26 cellular contexts compared by ENCODE assay signal in the genomic region with DNA sequence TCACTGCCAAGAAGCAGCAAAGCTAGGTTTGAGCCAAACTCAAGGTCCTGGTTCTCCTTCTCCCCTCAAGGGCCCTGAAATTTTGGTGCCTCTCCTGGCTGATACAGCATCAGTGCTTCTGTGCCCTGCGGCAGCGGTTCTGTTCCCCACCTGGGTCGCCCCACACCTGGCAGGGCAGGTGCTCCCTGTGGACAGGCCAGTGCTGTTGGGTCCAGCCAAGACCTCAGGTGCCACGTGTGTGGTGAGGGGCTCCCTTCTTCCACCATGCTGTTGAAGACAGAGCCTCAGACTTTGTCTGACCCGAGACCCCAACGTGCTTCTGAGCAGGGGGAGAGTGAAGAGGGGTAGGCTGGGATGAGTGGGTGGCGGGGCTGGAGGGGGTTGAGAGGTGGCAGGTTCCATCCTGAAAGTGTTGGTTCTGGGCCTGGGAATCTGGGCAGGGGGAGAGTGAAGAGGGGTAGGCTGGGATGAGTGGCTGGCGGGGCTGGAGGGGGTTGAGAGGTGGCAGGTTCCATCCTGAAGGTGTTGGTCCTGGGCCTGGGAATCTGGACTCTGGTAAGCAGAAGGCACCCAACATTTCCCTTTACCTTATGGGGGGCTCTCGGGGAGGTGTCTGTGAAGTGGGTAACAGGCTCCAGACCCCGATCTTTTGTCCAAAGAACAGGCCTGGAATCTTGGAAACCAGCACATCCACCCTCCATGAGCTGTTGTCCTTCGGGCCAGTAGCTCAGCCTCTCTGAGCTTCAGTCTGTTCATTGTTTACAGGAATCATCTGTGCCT. TPM values are rescaled to one million over a fixed set of nuclear protein-coding genes. Genes with fewer than 3 reads are reported as not detected.
DNase-seq lines count a peak whose midpoint lies in the region; ATAC-seq, FAIRE-seq and TF ChIP-seq lines count a peak whose summit lies in the region.
"Had no signal": no experiment of that assay in that cellular context is flagged by ENCODE, and none has a peak within 500 bp of the region (broad histone marks: within the 10 kb centered on the region; RNA-seq: fewer than 3 reads in every experiment).

No MANE protein-coding gene starts in this region.

- H2BK5ac ChIP-seq in H1 (ENCODE audit: low read depth, low read length), result peak overlapping the region; percentile 77

- peaks cover 42% of the 10 kb centered on the region for H3F3A ChIP-seq in neural progenitor cell (ENCODE audit: low read depth)

- H3K36me3 ChIP-seq in H1 (ENCODE audit: control insufficient read depth in 2 of 4, insufficient read depth in 4 of 4, low read length in 3 of 4) (peaks cover 3 to 21% (median 7%) of the 10 kb centered on the region in 4 experiments; a peak in 6 of 8 replicates), neural progenitor cell (peaks cover 13% of the 10 kb centered on the region)
- H3K36me3 ChIP-seq: BE2C, MG63, Peyer's patch had no signal

- H3K18ac ChIP-seq in H1 (ENCODE audit: extremely low read depth, low read length), result no peak overlapping the region

- no peak overlapping the region for H3K27ac ChIP-seq in H1 (ENCODE audit: low read depth, low read length)
- H3K27ac ChIP-seq in neural progenitor cell, result no peak overlapping the region
- H3K27ac ChIP-seq: HL-60, Peyer's patch, SK-N-MC had no signal

- H3K9ac ChIP-seq in H1 (replicated peaks in 1 of 4; ENCODE audit: extremely low read depth in 1 of 4, low read depth in 3 of 4, low read length in 3 of 4), result no peak overlapping the region
- H3K9ac ChIP-seq in neural progenitor cell, result no peak overlapping the region

- peak overlapping the region; percentile 25; the same call in 1 of the 2 replicates for H2BK15ac ChIP-seq in H1 (ENCODE audit: low read length)

- peak; percentile 7 to 44 for ATAC-seq in natural killer cell treated with Interleukin-12 subunit alpha and Interleukin-12 subunit beta and Interleukin-15 and Interleukin-18, amount 100 ng/mL, for 72 hours
- ATAC-seq in natural killer cell (no peak), GM21717 (IDR thresholded peaks at IDR 0.05; ENCODE audit: unreplicated experiment) (no peak)

- H3K4me3 Mint-ChIP-seq in natural killer cell treated with Interleukin-12 subunit alpha and Interleukin-12 subunit beta and Interleukin-15 and Interleukin-18, amount 100 ng/mL, for 72 hours, result no peak overlapping the region
- no peak overlapping the region for H3K4me3 Mint-ChIP-seq in natural killer cell
- no peak overlapping the region for H3K4me3 Mint-ChIP-seq in neural progenitor cell
- H3K4me3 Mint-ChIP-seq: CD4-positive, alpha-beta memory T cell had no signal

- H2BK120ac ChIP-seq in H1 (replicated peaks; ENCODE audit: low read depth, low read length), result no peak overlapping the region

- H3K79me2 ChIP-seq in H1 (ENCODE audit: control insufficient read depth in 1 of 2, insufficient read depth in 2 of 2, low read length in 2 of 2) (peaks cover 11 to 58% of the 10 kb centered on the region in 2 experiments), neural progenitor cell (ENCODE audit: low read depth) (peaks cover 70% of the 10 kb centered on the region)

- H3K4me1 Mint-ChIP-seq in natural killer cell treated with Interleukin-12 subunit alpha and Interleukin-12 subunit beta and Interleukin-15 and Interleukin-18, amount 100 ng/mL, for 72 hours (ENCODE audit: low read depth in 2 of 2), result peaks cover 0 to 3% of the 10 kb centered on the region in 2 donors
- H3K4me1 Mint-ChIP-seq in natural killer cell (peaks cover 0 to 9% of the 10 kb centered on the region in 2 donors), neural progenitor cell (peaks cover 22% of the 10 kb centered on the region)

- no peaks in the 10 kb centered on the region; a peak in 1 of 7 replicates for H3K27me3 ChIP-seq in H1 (replicated peaks in 1 of 4; ENCODE audit: control insufficient read depth in 3 of 4, extremely low read depth in 1 of 4, insufficient read depth in 3 of 4, low read length in 3 of 4)
- no peaks in the 10 kb centered on the region for H3K27me3 ChIP-seq in neural progenitor cell

- peak overlapping the region; percentile 7 for H4K91ac ChIP-seq in H1 (replicated peaks; ENCODE audit: insufficient read length, low read length)

- H2AFZ ChIP-seq in H1 (ENCODE audit: low read length) (no peak overlapping the region), neural progenitor cell (replicated peaks) (no peak overlapping the region)

- H3K79me1 ChIP-seq in H1 (ENCODE audit: low read depth, low read length), result peaks cover 10% of the 10 kb centered on the region; the same call in 1 of the 2 replicates

- peaks cover 6 to 23% (median 17%) of the 10 kb centered on the region in 4 experiments for H3K4me1 ChIP-seq in H1 (replicated peaks in 1 of 4; ENCODE audit: control insufficient read depth in 3 of 4, insufficient read depth in 4 of 4, low read length in 3 of 4)
- H3K4me1 ChIP-seq in neural progenitor cell, result peaks cover 10% of the 10 kb centered on the region
- H3K4me1 ChIP-seq: BE2C, Peyer's patch had no signal

- no peak overlapping the region for H4K5ac ChIP-seq in H1 (ENCODE audit: insufficient read length, low read depth, low read length)

- TF ChIP-seq CTCF in natural killer cell (IDR thresholded peaks at IDR 0.05), result no peak
- TF ChIP-seq CTCF in H1 (IDR thresholded peaks at IDR 0.05; ENCODE audit: control extremely low read depth in 1 of 3, insufficient read depth in 1 of 3, low read depth in 1 of 3, low read length in 3 of 3), result no peak
- TF ChIP-seq CTCF in neural progenitor cell (IDR thresholded peaks at IDR 0.05), result no peak

- TF ChIP-seq EP300 in H1 (IDR thresholded peaks at IDR 0.05; ENCODE audit: borderline replicate concordance in 1 of 2, low read depth in 2 of 2, low read length in 2 of 2), result no peak

- no peak overlapping the region for H3K4ac ChIP-seq in H1 (replicated peaks; ENCODE audit: insufficient read length, low read depth, low read length)

- H3K27me3 Mint-ChIP-seq in natural killer cell treated with Interleukin-12 subunit alpha and Interleukin-12 subunit beta and Interleukin-15 and Interleukin-18, amount 100 ng/mL, for 72 hours, result peaks cover 25 to 44% of the 10 kb centered on the region in 2 donors
- H3K27me3 Mint-ChIP-seq in natural killer cell (ENCODE audit: low read depth in 2 of 2), result peaks cover 28 to 35% of the 10 kb centered on the region in 2 donors
- peaks cover 2% of the 10 kb centered on the region for H3K27me3 Mint-ChIP-seq in neural progenitor cell (ENCODE audit: insufficient read depth, low read depth)

- H3K9me3 ChIP-seq in H1 (ENCODE audit: insufficient read depth in 2 of 2, low read depth in 1 of 2, low read length in 1 of 2) (no peaks in the 10 kb centered on the region), neural progenitor cell (ENCODE audit: low read depth) (peaks cover 5% of the 10 kb centered on the region)
- H3K9me3 ChIP-seq: BE2C, HAP-1, MG63, Peyer's patch had no signal

- no peaks in the 10 kb centered on the region; the same call in 1 of the 2 replicates for H3K23me2 ChIP-seq in H1 (ENCODE audit: low read depth, low read length)

- H3K36me3 Mint-ChIP-seq in natural killer cell treated with Interleukin-12 subunit alpha and Interleukin-12 subunit beta and Interleukin-15 and Interleukin-18, amount 100 ng/mL, for 72 hours, result no peaks in the 10 kb centered on the region
- H3K36me3 Mint-ChIP-seq in natural killer cell (no peaks in the 10 kb centered on the region), neural progenitor cell (peaks cover 33% of the 10 kb centered on the region)
- H3K36me3 Mint-ChIP-seq: CD4-positive, alpha-beta memory T cell had no signal

- H3K14ac ChIP-seq in H1 (ENCODE audit: insufficient read length), result no peak overlapping the region

- H2BK20ac ChIP-seq in H1 (ENCODE audit: low read length), result no peak overlapping the region

- H2AK5ac ChIP-seq in H1 (ENCODE audit: low read depth, low read length), result 0 out of 2 replicates have a peak overlapping the region, but pooled peaks have one; percentile 39

- TF ChIP-seq RAD21 in H1 (IDR thresholded peaks at IDR 0.05 in 1 of 2, conservative IDR thresholded peaks at IDR 0.05 in 1 of 2; ENCODE audit: low read depth in 2 of 2, low read length in 2 of 2), result no peak

- WGBS in H1 (ENCODE audit: extremely low coverage in 1 of 2, insufficient coverage in 1 of 2, insufficient read length in 1 of 2, insufficient replicate concordance in 2 of 2, low coverage in 1 of 2, low lambda C conversion rate in 2 of 2, missing lambda C conversion rate in 1 of 2), 2 experiments, result 84% methylated on average over 10 of the region's 11 CpGs; no CpG with 5 or more reads in 1 of the 2 experiments

- POLR2A ChIA-PET in H1 (lab: Charles Lee; ENCODE audit: partially characterized antibody), result interaction anchor here (1.0 to 6.3 kb wide), 4 partner anchors 10 to 40 kb away, joined by 5 to 65 read pairs (median 12); no protein-coding TSS in a partner anchor

- no peak overlapping the region for H2BK12ac ChIP-seq in H1 (ENCODE audit: low read depth, low read length)

- no peak overlapping the region for H3K27ac Mint-ChIP-seq in natural killer cell treated with Interleukin-12 subunit alpha and Interleukin-12 subunit beta and Interleukin-15 and Interleukin-18, amount 100 ng/mL, for 72 hours
- H3K27ac Mint-ChIP-seq in natural killer cell (no peak overlapping the region), neural progenitor cell (no peak overlapping the region)
- H3K27ac Mint-ChIP-seq: CD4-positive, alpha-beta memory T cell had no signal

- no peak for FAIRE-seq in H1 (lab: Jason Lieb, UNC)
- FAIRE-seq: A204.1 had no signal

- no peak overlapping the region for H3K23ac ChIP-seq in H1 (ENCODE audit: insufficient read length)

- no peak overlapping the region for H4K8ac ChIP-seq in H1 (ENCODE audit: extremely low read depth, insufficient read depth, low read length)

- no peak overlapping the region for H3K4me3 ChIP-seq in H1 (ENCODE audit: extremely low read depth in 1 of 4, insufficient read depth in 2 of 4, low read depth in 3 of 4, low read length in 4 of 4)
- H3K4me3 ChIP-seq in neural progenitor cell, result no peak overlapping the region
- H3K4me3 ChIP-seq: MG63, Peyer's patch, SK-N-MC had no signal

- H3K4me2 ChIP-seq in H1 (ENCODE audit: insufficient read depth in 1 of 2, low read depth in 2 of 2, low read length in 2 of 2), result peak overlapping the region in 1 of 2 experiments; percentile 84; a peak in 2 of 4 replicates
- peak overlapping the region; percentile 79 for H3K4me2 ChIP-seq in neural progenitor cell

- intact Hi-C loops in natural killer cell (cut with micrococcal nuclease), result no loop called here

- no peak for TF ChIP-seq POLR2A in H1 (IDR thresholded peaks at IDR 0.05; ENCODE audit: control extremely low read depth in 1 of 2, low read depth in 2 of 2, low read length in 2 of 2)

- CTCF ChIA-PET in H1 (lab: Charles Lee; ENCODE audit: partially characterized antibody), result interaction anchor here (1.4 kb wide), 1 partner anchor 9 kb away, joined by 3 read pairs; no protein-coding TSS in a partner anchor

- no peak for DNase-seq in natural killer cell treated with Interleukin-12 subunit alpha and Interleukin-12 subunit beta and Interleukin-15 and Interleukin-18, amount 100 ng/mL, for 72 hours (ENCODE audit: low spot score)
- no peak for DNase-seq in natural killer cell
- DNase-seq in H1 (ENCODE audit: low read depth in 1 of 2, low spot score in 2 of 2), result no peak
- no peak for DNase-seq in neural progenitor cell (ENCODE audit: low spot score)
- DNase-seq in SKM-1 treated with dmso at 0.1 percent for 144 hours (lab: John Stamatoyannopoulos, UW; ENCODE audit: unreplicated experiment), result no peak
- no peak for DNase-seq in NCI-H1048 (lab: John Stamatoyannopoulos, UW)
- no peak for DNase-seq in RPMI8226
- DNase-seq: BE2C; Calu3; CD4-positive, alpha-beta memory T cell; IMR-90; Kasumi-1; MG63; NCI-H1092; NCI-H146; NCI-H2029 treated with DMSO at 0.1 percent for 48 hours; NCI-H2171 treated with DMSO at 0.1 percent for 48 hours; NCI-H446; NCI-H526 treated with DMSO at 0.1 percent for 48 hours; Peyer's patch; SHP77 had no signal

- no peaks in the 10 kb centered on the region for H3K9me3 Mint-ChIP-seq in natural killer cell treated with Interleukin-12 subunit alpha and Interleukin-12 subunit beta and Interleukin-15 and Interleukin-18, amount 100 ng/mL, for 72 hours
- H3K9me3 Mint-ChIP-seq in natural killer cell (no peaks in the 10 kb centered on the region), neural progenitor cell (peaks cover 13% of the 10 kb centered on the region)

- H4K20me1 ChIP-seq in H1 (replicated peaks in 1 of 2; ENCODE audit: control insufficient read depth in 1 of 2, insufficient read depth in 2 of 2, low read length in 2 of 2), result peaks cover 3 to 26% of the 10 kb centered on the region in 2 experiments
- peaks cover 11% of the 10 kb centered on the region for H4K20me1 ChIP-seq in neural progenitor cell (ENCODE audit: low read depth)

- no peak overlapping the region for H3K56ac ChIP-seq in H1 (replicated peaks; ENCODE audit: insufficient read length, low read depth, low read length)

RNA-seq across cellular contexts. Expression of gene PLEKHG4B, which starts 2.3 kb away (rescaled TPM):
- not detected for total RNA-seq in natural killer cell treated with Interleukin-12 subunit alpha and Interleukin-12 subunit beta and Interleukin-15 and Interleukin-18, amount 100 ng/mL, for 72 hours
- total RNA-seq in natural killer cell (under 1 TPM in 1 of 3 donors, not detected in 2; 0.07 TPM), neural progenitor cell (ENCODE audit: low replicate concordance) (28.8 and 63.1 TPM in 2 replicates)
- 42.9 and 43.6 TPM in 2 replicates for total RNA-seq in H1 (2021; fragmentation: NEBNext Ultra II Directional; extraction: Animal tissue kit (Norgen Biotek cat#: 25700))
- polyA plus RNA-seq in H1 (2011; rRNA removed), result 31.1 and 35.1 TPM in 2 replicates
- 27.6 TPM for polyA plus RNA-seq in H1 (2011; cell fraction: cytosol; rRNA removed)
- polyA plus RNA-seq in H1 (2011; cell fraction: nucleus; rRNA removed), result 88.3 TPM
- 26.7 to 37.9 TPM (median 36.4 TPM) in 4 replicates for polyA plus RNA-seq in H1 (2012, experiment 1 of 2)
- polyA plus RNA-seq in H1 (2012, experiment 2 of 2), result 21.7 TPM
- polyA plus RNA-seq in H1 (2013, experiment 1 of 2), result 30.4 TPM
- 26.1 TPM for polyA plus RNA-seq in H1 (2013, experiment 2 of 2)
- 22.7 and 25.5 TPM in 2 replicates for polyA minus RNA-seq in H1 (2011; rRNA and poly(A)+ RNA removed)
- polyA minus RNA-seq in H1 (2011; cell fraction: cytosol; rRNA and poly(A)+ RNA removed), result 19.9 TPM
- polyA minus RNA-seq in H1 (2011; cell fraction: nucleus; rRNA and poly(A)+ RNA removed), result 28.8 TPM
- total RNA-seq: CD4-positive, alpha-beta memory T cell had no signal
- polyA plus RNA-seq: CD4-positive, alpha-beta memory T cell had no signal

Comparison
In these comparisons a context has a peak if more than half of its experiments do, and no peak if none do; other contexts are left out.
1. ATAC-seq: peak in natural killer cell treated with Interleukin-12 subunit alpha and Interleukin-12 subunit beta and Interleukin-15 and Interleukin-18, amount 100 ng/mL, for 72 hours (2 of 2); none in natural killer cell (0 of 3) and GM21717 (single experiment).
2. RNA of gene PLEKHG4B, which starts 2.3 kb away (total RNA-seq): 42.9 to 43.6 TPM in H1 and 28.8 to 63.1 TPM in neural progenitor cell; not detected in natural killer cell treated with Interleukin-12 subunit alpha and Interleukin-12 subunit beta and Interleukin-15 and Interleukin-18, amount 100 ng/mL, for 72 hours and 0.07 TPM in natural killer cell; every median in the first group is over 10 times any median in the second.